ENCODE assay signal across 12 cellular contexts in genomic region chr9:70390922-70391321, GRCh38. TPM values are rescaled to one million over a fixed set of nuclear protein-coding genes. Genes with fewer than 3 reads are reported as not detected.
A peak's percentile ranks its signal among the peaks of the same experiment; 100 is the strongest.
DNase-seq lines count a peak whose midpoint lies in the region; FAIRE-seq and TF ChIP-seq lines count a peak whose summit lies in the region.
"Had no signal": no experiment of that assay in that cellular context is flagged by ENCODE, and none has a peak within 500 bp of the region (broad histone marks: within the 10 kb centered on the region; RNA-seq: fewer than 3 reads in every experiment).

No MANE protein-coding gene starts in this region.

- no peak for FAIRE-seq in astrocyte (lab: Jason Lieb, UNC)
- no peak for FAIRE-seq in HTR-8/SVneo (lab: Jason Lieb, UNC)

- H3K9me3 Mint-ChIP-seq in MCF 10A (ENCODE audit: unreplicated experiment) = no peaks in the 10 kb centered on the region
- H3K9me3 Mint-ChIP-seq in astrocyte (ENCODE audit: unreplicated experiment) = no peaks in the 10 kb centered on the region
- H3K9me3 Mint-ChIP-seq: stimulated activated naive B cell treated with anti-CD40 and anti-IgM and Interleukin-4, amounts not matched to agents 10 μg/mL and 1 μg/mL and 100 μg/mL, for 72 hours had no signal

- H3K27me3 ChIP-seq in mammary epithelial cell (ENCODE audit: insufficient read depth, low read length) (no peaks in the 10 kb centered on the region), astrocyte (ENCODE audit: insufficient read depth, low read length) (no peaks in the 10 kb centered on the region), muscle layer of duodenum (ENCODE audit: low read depth, low read length) (no peaks in the 10 kb centered on the region), transverse colon (no peaks in the 10 kb centered on the region)

- 54% methylated on average over 2 of the region's 2 CpGs for WGBS in mammary epithelial cell (ENCODE audit: low coverage, missing lambda C conversion rate)
- 78 to 80% methylated on average over 2 of the region's 2 CpGs for WGBS in transverse colon (ENCODE audit: low coverage in 1 of 2), 2 donors

- in situ Hi-C loops in mammary epithelial cell (cut with MboI; ENCODE audit: low sequenced_read_pairs in 2 of 2) = no loop called here
- in situ Hi-C loops in transverse colon (cut with MboI; ENCODE audit: low pct_ligation_motif_present in 1 of 4, low pct_unique_long_range_greater_than_20kb in 1 of 4, low sequenced_read_pairs in 3 of 4) = no loop called here

- H3K36me3 ChIP-seq in mammary epithelial cell (ENCODE audit: insufficient read depth, low read length) (no peaks in the 10 kb centered on the region), astrocyte (ENCODE audit: insufficient read depth, low read length) (no peaks in the 10 kb centered on the region), muscle layer of duodenum (ENCODE audit: control insufficient read depth in 1 of 2, insufficient read depth in 2 of 2, low read length in 2 of 2) (peaks cover 12 to 15% of the 10 kb centered on the region in 2 donors), transverse colon (peaks cover 0 to 15% (median 6%) of the 10 kb centered on the region in 4 donors)

- H3K36me3 Mint-ChIP-seq in MCF 10A (ENCODE audit: insufficient read depth, unreplicated experiment) (peaks cover 24% of the 10 kb centered on the region), astrocyte (ENCODE audit: low read depth, unreplicated experiment) (peaks cover 4% of the 10 kb centered on the region)

- H3K27me3 Mint-ChIP-seq in MCF 10A (ENCODE audit: insufficient read depth, unreplicated experiment) (no peaks in the 10 kb centered on the region), astrocyte (ENCODE audit: low read depth, unreplicated experiment) (peaks cover 5% of the 10 kb centered on the region)
- H3K27me3 Mint-ChIP-seq: stimulated activated naive B cell treated with anti-CD40 and anti-IgM and Interleukin-4, amounts not matched to agents 10 μg/mL and 1 μg/mL and 100 μg/mL, for 72 hours had no signal

- POLR2A ChIA-PET in MCF 10A (lab: Yijun Ruan, JAX) = interaction anchor here (1.1 to 1.7 kb wide), 6 partner anchors 9 to 211 kb away, joined by 3 to 6 read pairs (median 4); no protein-coding TSS in a partner anchor

- H3K27ac Mint-ChIP-seq in MCF 10A (ENCODE audit: low read depth, unreplicated experiment) (no peak overlapping the region), astrocyte (ENCODE audit: unreplicated experiment) (no peak overlapping the region)
- H3K27ac Mint-ChIP-seq: stimulated activated naive B cell treated with anti-CD40 and anti-IgM and Interleukin-4, amounts not matched to agents 10 μg/mL and 1 μg/mL and 100 μg/mL, for 72 hours had no signal

- dilution Hi-C loops in mammary epithelial cell (cut with HindIII; ENCODE audit: low sequenced_read_pairs) = no loop called here

- no peak overlapping the region for H3K4me3 Mint-ChIP-seq in MCF 10A (ENCODE audit: unreplicated experiment)
- no peak overlapping the region for H3K4me3 Mint-ChIP-seq in astrocyte (ENCODE audit: unreplicated experiment)
- H3K4me3 Mint-ChIP-seq: stimulated activated naive B cell treated with anti-CD40 and anti-IgM and Interleukin-4, amounts not matched to agents 10 μg/mL and 1 μg/mL and 100 μg/mL, for 72 hours had no signal

- DNase-seq in MCF 10A (ENCODE audit: unreplicated experiment) (peak; percentile 6), mammary epithelial cell (no peak), astrocyte (ENCODE audit: low read depth) (peak; percentile 49), transverse colon (no peak), HTR-8/SVneo (ENCODE audit: insufficient read length, low spot score) (no peak), OCI-M2 (lab: John Stamatoyannopoulos, UW; ENCODE audit: unreplicated experiment) (no peak), NCI-H1436 treated with DMSO at 0.1 percent for 48 hours (lab: John Stamatoyannopoulos, UW) (no peak)
- DNase-seq: activated effector memory CD4-positive, alpha-beta T cell treated with anti-CD3 and anti-CD28 coated beads, Interleukin-2, amount 50 U/mL, for 16 hours; AML-193; NCI-H1930; stimulated activated naive B cell treated with anti-CD40 and anti-IgM and Interleukin-4, amounts not matched to agents 10 μg/mL and 1 μg/mL and 100 μg/mL, for 72 hours had no signal

- H3K27ac ChIP-seq in mammary epithelial cell (ENCODE audit: insufficient read depth, low read depth, low read length) (no peak overlapping the region), astrocyte (ENCODE audit: low read depth, low read length) (no peak overlapping the region), muscle layer of duodenum (ENCODE audit: low read length) (peak overlapping the region; percentile 19), transverse colon (peak overlapping the region; percentile 11 to 76 (median 48))

- TF ChIP-seq CTCF in MCF 10A (IDR thresholded peaks at IDR 0.05; ENCODE audit: unreplicated experiment) (no peak), mammary epithelial cell (conservative IDR thresholded peaks at IDR 0.05 in 1 of 2, IDR thresholded peaks at IDR 0.05 in 1 of 2; ENCODE audit: extremely low read depth in 1 of 2, insufficient read depth in 1 of 2, low read depth in 1 of 2, low read length in 2 of 2) (no peak), astrocyte (IDR thresholded peaks at IDR 0.05; ENCODE audit: insufficient read depth, low read depth, low read length) (no peak), transverse colon (IDR thresholded peaks at IDR 0.05) (no peak)

- H3K9me3 ChIP-seq in mammary epithelial cell (replicated peaks; ENCODE audit: insufficient read depth, low read length) = no peaks in the 10 kb centered on the region
- no peaks in the 10 kb centered on the region for H3K9me3 ChIP-seq in astrocyte (ENCODE audit: insufficient read depth, low read depth, low read length)
- H3K9me3 ChIP-seq in muscle layer of duodenum (ENCODE audit: control insufficient read depth in 1 of 2, low read length in 2 of 2) = no peaks in the 10 kb centered on the region
- H3K9me3 ChIP-seq in transverse colon = no peaks in the 10 kb centered on the region

- H4K20me1 ChIP-seq in mammary epithelial cell (ENCODE audit: insufficient read depth, low read length) (no peaks in the 10 kb centered on the region), astrocyte (ENCODE audit: insufficient read depth, low read length) (peaks cover 97% of the 10 kb centered on the region)

- no TSS peak for BruUV-seq in MCF 10A (replicated peaks; lab: Mats Ljungman, UMichigan)
- BruUV-seq in mammary epithelial cell (replicated peaks; lab: Mats Ljungman, UMichigan) = no TSS peak

- H3K79me2 ChIP-seq in mammary epithelial cell (ENCODE audit: insufficient read depth, low read length) (peaks cover 24% of the 10 kb centered on the region), astrocyte (ENCODE audit: insufficient read depth, low read length) (peaks cover 88% of the 10 kb centered on the region)

- no peak overlapping the region for H3K4me3 ChIP-seq in mammary epithelial cell (replicated peaks in 1 of 3; ENCODE audit: insufficient read depth in 1 of 3, low read depth in 2 of 3, low read length in 3 of 3)
- H3K4me3 ChIP-seq in astrocyte (ENCODE audit: insufficient read depth, low read depth, low read length) = no peak overlapping the region
- no peak overlapping the region for H3K4me3 ChIP-seq in muscle layer of duodenum (ENCODE audit: low read depth in 1 of 2, low read length in 2 of 2)
- no peak overlapping the region for H3K4me3 ChIP-seq in transverse colon

- H3K4me1 ChIP-seq in mammary epithelial cell (ENCODE audit: insufficient read depth, low read length) (peaks cover 11% of the 10 kb centered on the region), astrocyte (ENCODE audit: insufficient read depth, low read length) (peaks cover 16% of the 10 kb centered on the region), muscle layer of duodenum (ENCODE audit: control insufficient read depth in 1 of 2, insufficient read depth in 2 of 2, low read length in 2 of 2) (peaks cover 28 to 69% of the 10 kb centered on the region in 2 donors), transverse colon (peaks cover 22 to 71% (median 43%) of the 10 kb centered on the region in 4 donors)

- intact Hi-C loops in MCF 10A (cut with micrococcal nuclease) (loop anchor here (5.0 kb wide), 1 partner anchor 39 kb away; no protein-coding TSS in a partner anchor), mammary epithelial cell (cut with micrococcal nuclease) (no loop called here), transverse colon (cut with DNase I; ENCODE audit: low total_unique reads) (no loop called here)

- H3K9ac ChIP-seq in mammary epithelial cell (ENCODE audit: insufficient read depth, low read length) (no peak overlapping the region), astrocyte (ENCODE audit: low read length) (no peak overlapping the region)

- H3K4me1 Mint-ChIP-seq in MCF 10A (ENCODE audit: insufficient read depth, unreplicated experiment) (peaks cover 21% of the 10 kb centered on the region), astrocyte (ENCODE audit: low read depth, unreplicated experiment) (peaks cover 14% of the 10 kb centered on the region)

- CTCF ChIA-PET in MCF 10A (lab: Yijun Ruan, JAX) (interaction anchor here (0.6 to 3.6 kb wide), 10 partner anchors 14 to 212 kb away, joined by 3 to 19 read pairs (median 4); no protein-coding TSS in a partner anchor), mammary epithelial cell (lab: Charles Lee; ENCODE audit: low non-redundant PET) (no interaction called here)

- no peak overlapping the region for H2AFZ ChIP-seq in mammary epithelial cell (ENCODE audit: low read depth, low read length)
- H2AFZ ChIP-seq in astrocyte (ENCODE audit: low read depth, low read length) = no peak overlapping the region

- no peak overlapping the region for H3K4me2 ChIP-seq in mammary epithelial cell (ENCODE audit: insufficient read depth, low read depth, low read length)
- peak overlapping the region; percentile 37 for H3K4me2 ChIP-seq in astrocyte (ENCODE audit: low read length)

- no peak for TF ChIP-seq EP300 in transverse colon (IDR thresholded peaks at IDR 0.05; ENCODE audit: low read depth)

- no peak for TF ChIP-seq POLR2A in transverse colon (IDR thresholded peaks at IDR 0.05)

RNA-seq across cellular contexts. Expression of gene KLF9, which starts 23.5 kb away (rescaled TPM):
- total RNA-seq in MCF 10A (2022) = 5.9 and 8.9 TPM in 2 replicates
- total RNA-seq in mammary epithelial cell = 10 to 100 TPM in 1 of 2 donors, 1 to 10 TPM in 1; 5.5 to 10.8 TPM
- 3.2 TPM for polyA plus RNA-seq in mammary epithelial cell
- polyA minus RNA-seq in mammary epithelial cell = 1.2 TPM
- 4.7 and 4.9 TPM in 2 replicates for total RNA-seq in astrocyte
- 100 to 1,000 TPM in 1 of 4 donors, 10 to 100 TPM in 3; 60.3 to 111 (median 82.9) TPM for total RNA-seq in transverse colon

Comparison
In these comparisons a context has a peak if more than half of its experiments do, and no peak if none do; other contexts are left out.
1. DNase-seq: peak in MCF 10A (single experiment) and astrocyte (single experiment); none in mammary epithelial cell (single experiment), transverse colon (single experiment), HTR-8/SVneo (single experiment), OCI-M2 (single experiment) and NCI-H1436 treated with DMSO at 0.1 percent for 48 hours (single experiment).
2. H3K27ac ChIP-seq: peak in muscle layer of duodenum (single experiment) and transverse colon (4 of 4); none in mammary epithelial cell (single experiment) and astrocyte (single experiment).